In the genomic region with DNA sequence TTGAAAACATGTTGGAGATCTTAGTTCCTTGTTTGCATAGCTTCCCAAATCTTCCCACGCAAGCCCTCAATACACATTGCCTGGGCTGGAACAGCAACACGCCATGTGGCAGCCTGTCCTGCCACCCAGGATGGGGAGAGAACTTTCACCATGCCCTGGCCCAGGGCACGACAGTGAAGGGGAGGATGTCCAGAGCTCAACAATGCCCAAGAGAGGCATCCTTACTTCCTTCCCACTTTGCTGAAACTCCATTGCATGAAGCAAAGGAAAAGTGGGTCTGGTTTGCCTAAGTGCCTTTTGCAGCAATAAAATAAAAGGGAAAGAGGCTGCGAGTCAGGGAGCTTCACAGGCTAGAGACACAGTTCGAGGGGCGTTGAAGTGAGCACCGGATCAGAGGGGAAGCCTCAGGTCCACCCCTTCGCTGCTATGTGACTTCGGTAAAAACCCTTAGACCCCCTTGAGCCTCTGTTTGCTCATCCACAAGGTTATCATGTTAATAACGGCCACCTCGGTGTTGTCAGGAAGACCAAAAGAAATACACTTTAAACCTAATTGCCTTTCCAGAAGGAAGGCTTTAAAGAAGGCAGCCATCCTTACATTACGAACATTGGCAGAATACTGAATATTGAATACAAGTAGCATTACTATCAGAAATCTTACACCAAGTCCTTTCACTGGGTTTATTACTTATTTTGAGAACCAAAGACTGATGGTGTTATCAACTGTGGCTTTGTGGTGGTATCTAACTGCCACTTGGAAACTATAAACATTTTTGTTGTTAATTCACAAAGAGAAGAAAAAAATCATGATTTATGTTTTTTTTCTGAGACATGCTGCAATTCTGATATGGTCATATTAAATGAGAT, we compare ENCODE assay signal across 16 cellular contexts.
DNase-seq lines count a peak whose midpoint lies in the region; ATAC-seq, FAIRE-seq and TF ChIP-seq lines count a peak whose summit lies in the region.
"Had no signal": no experiment of that assay in that cellular context is flagged by ENCODE, and none has a peak within 500 bp of the region (broad histone marks: within the 10 kb centered on the region; RNA-seq: fewer than 3 reads in every experiment).

No MANE protein-coding gene starts in this region.

- H3K9me3 Mint-ChIP-seq in activated T-cell treated with anti-CD3 and anti-CD28 coated beads, Interleukin-2, amount 50 U/mL, for 72 hours, result peaks cover 0 to 2% of the 10 kb centered on the region in 2 donors
- peaks cover 5 to 9% of the 10 kb centered on the region in 2 donors for H3K9me3 Mint-ChIP-seq in stimulated activated naive B cell treated with anti-CD40 and anti-IgM and Interleukin-4, amounts not matched to agents 10 μg/mL and 1 μg/mL and 100 μg/mL, for 72 hours

- H3K27ac Mint-ChIP-seq in activated T-cell treated with anti-CD3 and anti-CD28 coated beads, Interleukin-2, amount 50 U/mL, for 72 hours, result peak overlapping the region; percentile 44
- peak overlapping the region; percentile 75 for H3K27ac Mint-ChIP-seq in stimulated activated naive B cell treated with anti-CD40 and anti-IgM and Interleukin-4, amounts not matched to agents 10 μg/mL and 1 μg/mL and 100 μg/mL, for 72 hours

- H3K9me3 ChIP-seq in OCI-LY7 (ENCODE audit: low read length) (no peaks in the 10 kb centered on the region), GM12878 (replicated peaks; ENCODE audit: control insufficient read depth, insufficient read depth, low read length) (no peaks in the 10 kb centered on the region), HAP-1 (no peaks in the 10 kb centered on the region)
- H3K9me3 ChIP-seq: suprapubic skin had no signal

- FAIRE-seq in GM12878 (lab: Jason Lieb, UNC), result no peak
- FAIRE-seq: kidney had no signal

- peak overlapping the region; percentile 80 for H3K9ac ChIP-seq in GM12878 (ENCODE audit: control insufficient read depth, insufficient read depth, low read length)

- RAD21 ChIA-PET in GM12878 (lab: Charles Lee; ENCODE audit: unreplicated experiment), result interaction anchor here (0.6 to 8.5 kb wide), 7 partner anchors 14 to 163 kb away, joined by 3 to 124 read pairs (median 4); no protein-coding TSS in a partner anchor

- H3K4me2 ChIP-seq in OCI-LY7 (ENCODE audit: low read length), result peak overlapping the region; percentile 11; the same call in 1 of the 2 replicates
- H3K4me2 ChIP-seq in GM12878 (ENCODE audit: control insufficient read depth, insufficient read depth), result peak overlapping the region; percentile 70
- H3K4me2 ChIP-seq: hepatocyte had no signal

- TF ChIP-seq CTCF in OCI-LY7 (conservative IDR thresholded peaks at IDR 0.05; ENCODE audit: low read length) (no peak), GM12878 (IDR thresholded peaks at IDR 0.05 in 2 of 3, conservative IDR thresholded peaks at IDR 0.05 in 1 of 3; ENCODE audit: control insufficient read depth in 2 of 3, extremely low read depth in 1 of 3, insufficient read depth in 1 of 3, low read depth in 3 of 3, low read length in 3 of 3) (no peak)

- BruUV-seq in OCI-LY7 (replicated peaks; lab: Mats Ljungman, UMichigan) (no TSS peak), GM12878 (replicated peaks; lab: Mats Ljungman, UMichigan) (no TSS peak)

- H3K36me3 ChIP-seq in OCI-LY7 (ENCODE audit: insufficient read depth, low read length) (no peaks in the 10 kb centered on the region), GM12878 (ENCODE audit: control insufficient read depth in 2 of 2, insufficient read depth in 2 of 2, low read length in 1 of 2) (no peaks in the 10 kb centered on the region), HAP-1 (replicated peaks) (no peaks in the 10 kb centered on the region)

- SMC1A ChIA-PET in GM12878 (lab: Charles Lee; ENCODE audit: uncharacterized antibody, unreplicated experiment), result interaction anchor here (1.0 to 9.2 kb wide), 3 partner anchors 11 to 161 kb away, joined by 3 to 182 read pairs (median 5); no protein-coding TSS in a partner anchor

- H2AFZ ChIP-seq in OCI-LY7 (ENCODE audit: low read length) (peak overlapping the region; percentile 57; the same call in 1 of the 2 replicates), GM12878 (ENCODE audit: control insufficient read depth, low read depth, low read length) (peak overlapping the region; percentile 73)
- H2AFZ ChIP-seq: hepatocyte had no signal

- ATAC-seq in activated T-cell treated with anti-CD3 and anti-CD28 coated beads, Interleukin-2, amount 50 U/mL, for 72 hours (replicated peaks in 1 of 2), result no peak
- peak; percentile 6 for ATAC-seq in GM12878
- ATAC-seq in stimulated activated naive B cell treated with anti-CD40 and anti-IgM and Interleukin-4, amounts not matched to agents 10 μg/mL and 1 μg/mL and 100 μg/mL, for 72 hours (replicated peaks), result no peak
- ATAC-seq in GM19035 (IDR thresholded peaks at IDR 0.05; ENCODE audit: unreplicated experiment), result no peak
- ATAC-seq: right cardiac atrium had no signal

- peaks cover 0 to 2% of the 10 kb centered on the region in 2 donors for H3K36me3 Mint-ChIP-seq in activated T-cell treated with anti-CD3 and anti-CD28 coated beads, Interleukin-2, amount 50 U/mL, for 72 hours (ENCODE audit: insufficient read depth in 2 of 2)
- peaks cover 0 to 9% of the 10 kb centered on the region in 2 donors for H3K36me3 Mint-ChIP-seq in stimulated activated naive B cell treated with anti-CD40 and anti-IgM and Interleukin-4, amounts not matched to agents 10 μg/mL and 1 μg/mL and 100 μg/mL, for 72 hours

- H3K9me2 ChIP-seq in OCI-LY7 (ENCODE audit: insufficient read depth, low read length), result no peaks in the 10 kb centered on the region

- H3K4me3 ChIP-seq in OCI-LY7 (ENCODE audit: low read depth, low read length, poor library complexity, severe bottlenecking) (no peak overlapping the region), GM12878 (peak overlapping the region; percentile 12; the same call in 1 of the 2 replicates), HAP-1 (no peak overlapping the region)
- H3K4me3 ChIP-seq: hepatocyte, SK-N-MC, suprapubic skin had no signal

- H3K4me1 ChIP-seq in OCI-LY7 (ENCODE audit: insufficient read depth, low read length, poor library complexity, severe bottlenecking), result peaks cover 10% of the 10 kb centered on the region
- H3K4me1 ChIP-seq in GM12878 (ENCODE audit: control insufficient read depth, insufficient read depth, low read length), result peaks cover 87% of the 10 kb centered on the region
- H3K4me1 ChIP-seq in HAP-1, result no peaks in the 10 kb centered on the region

- H4K20me1 ChIP-seq in OCI-LY7 (ENCODE audit: insufficient read depth, low read length) (no peaks in the 10 kb centered on the region), GM12878 (ENCODE audit: control insufficient read depth, insufficient read depth) (no peaks in the 10 kb centered on the region)

- TF ChIP-seq POLR2A in GM12878 (IDR thresholded peaks at IDR 0.05; ENCODE audit: low read depth, low read length), result peak; percentile 30; the same call in 1 of the 2 replicates

- TF ChIP-seq RAD21 in GM12878 (IDR thresholded peaks at IDR 0.05; ENCODE audit: insufficient read depth, low read depth, low read length), result no peak

- CTCF ChIA-PET in OCI-LY7 (lab: Charles Lee; ENCODE audit: unreplicated experiment), result no interaction called here
- CTCF ChIA-PET in GM12878 (lab: Yijun Ruan, JAX), result interaction anchor here (0.7 to 1.2 kb wide), 4 partner anchors 15 to 130 kb away, joined by 3 read pairs; no protein-coding TSS in a partner anchor

- H3K27me3 Mint-ChIP-seq in activated T-cell treated with anti-CD3 and anti-CD28 coated beads, Interleukin-2, amount 50 U/mL, for 72 hours (ENCODE audit: low read depth), result no peaks in the 10 kb centered on the region
- no peaks in the 10 kb centered on the region for H3K27me3 Mint-ChIP-seq in stimulated activated naive B cell treated with anti-CD40 and anti-IgM and Interleukin-4, amounts not matched to agents 10 μg/mL and 1 μg/mL and 100 μg/mL, for 72 hours

- H3K27ac ChIP-seq in OCI-LY7 (ENCODE audit: low read depth, low read length, poor library complexity, severe bottlenecking) (no peak overlapping the region), GM12878 (ENCODE audit: control insufficient read depth, insufficient read depth) (peak overlapping the region; percentile 90)
- H3K27ac ChIP-seq: hepatocyte, SK-N-MC, suprapubic skin had no signal

- H3K79me2 ChIP-seq in OCI-LY7 (ENCODE audit: insufficient read depth, low read depth, low read length) (no peaks in the 10 kb centered on the region), GM12878 (ENCODE audit: control insufficient read depth, insufficient read depth, low read length) (peaks cover 3% of the 10 kb centered on the region; the same call in 1 of the 2 replicates)
- H3K79me2 ChIP-seq: hepatocyte had no signal

- H3K27me3 ChIP-seq in GM12878 (replicated peaks in 1 of 2; ENCODE audit: control insufficient read depth in 2 of 2, insufficient read depth in 2 of 2, low read length in 1 of 2) (no peaks in the 10 kb centered on the region), HAP-1 (ENCODE audit: low read depth) (no peaks in the 10 kb centered on the region)
- H3K27me3 ChIP-seq: hepatocyte, suprapubic skin had no signal

- peaks cover 91% of the 10 kb centered on the region for H3K4me1 Mint-ChIP-seq in activated T-cell treated with anti-CD3 and anti-CD28 coated beads, Interleukin-2, amount 50 U/mL, for 72 hours (ENCODE audit: low read depth)
- H3K4me1 Mint-ChIP-seq in stimulated activated naive B cell treated with anti-CD40 and anti-IgM and Interleukin-4, amounts not matched to agents 10 μg/mL and 1 μg/mL and 100 μg/mL, for 72 hours, result peaks cover 30 to 61% of the 10 kb centered on the region in 2 donors

- in situ Hi-C loops in GM12878 (cut with MboI), result loop anchor here (25.0 kb wide), 1 partner anchor 1866 kb away; the partner anchor contains the start of gene CYTH3
- in situ Hi-C loops in HAP-1 (cut with MboI; ENCODE audit: low sequenced_read_pairs), result no loop called here

- peak in 1 of 2 experiments; percentile 13; a peak in 2 of 4 replicates for TF ChIP-seq EP300 in GM12878 (IDR thresholded peaks at IDR 0.05; ENCODE audit: borderline replicate concordance in 1 of 2, control insufficient read depth in 1 of 2, low read depth in 2 of 2, low read length in 2 of 2)

- DNase-seq in activated T-cell treated with anti-CD3 and anti-CD28 coated beads, Interleukin-2, amount 50 U/mL, for 72 hours, result no peak
- no peak for DNase-seq in activated T-cell treated with anti-CD3 and anti-CD28 coated beads for 4 hours
- no peak for DNase-seq in OCI-LY7 (ENCODE audit: low spot score)
- DNase-seq in GM12878 (ENCODE audit: low read depth, low spot score), result no peak
- no peak for DNase-seq in stimulated activated naive B cell treated with anti-CD40 and anti-IgM and Interleukin-4, amounts not matched to agents 10 μg/mL and 1 μg/mL and 100 μg/mL, for 72 hours
- DNase-seq in NCI-H146 (lab: John Stamatoyannopoulos, UW), result no peak
- DNase-seq in HAP-1 (ENCODE audit: low spot score in 2 of 2), result no peak
- DNase-seq: central memory CD4-positive, alpha-beta T cell; kidney; NCI-H2081; NCI-H524 treated with DMSO at 0.1 percent for 48 hours; right cardiac atrium had no signal

- POLR2A ChIA-PET in OCI-LY7 (lab: Charles Lee), result no interaction called here
- POLR2A ChIA-PET in GM12878 (lab: Charles Lee), result interaction anchor here (0.9 to 7.7 kb wide), 10 partner anchors 9 to 161 kb away, joined by 3 to 133 read pairs (median 3); partner anchors contain the start of gene GLCCI1

- 13% methylated on average over 12 of the region's 12 CpGs for WGBS in GM12878 (ENCODE audit: insufficient coverage, insufficient replicate concordance, low lambda C conversion rate, missing lambda C conversion rate)

- intact Hi-C loops in OCI-LY7 (cut with micrococcal nuclease; ENCODE audit: unreplicated experiment), result no loop called here
- intact Hi-C loops in GM12878 (cut with micrococcal nuclease; ENCODE audit: unreplicated experiment), result no loop called here

- peak overlapping the region; percentile 52 to 75 for H3K4me3 Mint-ChIP-seq in activated T-cell treated with anti-CD3 and anti-CD28 coated beads, Interleukin-2, amount 50 U/mL, for 72 hours
- no peak overlapping the region for H3K4me3 Mint-ChIP-seq in stimulated activated naive B cell treated with anti-CD40 and anti-IgM and Interleukin-4, amounts not matched to agents 10 μg/mL and 1 μg/mL and 100 μg/mL, for 72 hours

Comparison
In these comparisons a context has a peak if more than half of its experiments do, and no peak if none do; other contexts are left out.
1. H3K4me3 Mint-ChIP-seq: peak in activated T-cell treated with anti-CD3 and anti-CD28 coated beads, Interleukin-2, amount 50 U/mL, for 72 hours (2 of 2); none in stimulated activated naive B cell treated with anti-CD40 and anti-IgM and Interleukin-4, amounts not matched to agents 10 μg/mL and 1 μg/mL and 100 μg/mL, for 72 hours (0 of 2).